ENCODE assay signal across 10 cellular contexts in the genomic region with DNA sequence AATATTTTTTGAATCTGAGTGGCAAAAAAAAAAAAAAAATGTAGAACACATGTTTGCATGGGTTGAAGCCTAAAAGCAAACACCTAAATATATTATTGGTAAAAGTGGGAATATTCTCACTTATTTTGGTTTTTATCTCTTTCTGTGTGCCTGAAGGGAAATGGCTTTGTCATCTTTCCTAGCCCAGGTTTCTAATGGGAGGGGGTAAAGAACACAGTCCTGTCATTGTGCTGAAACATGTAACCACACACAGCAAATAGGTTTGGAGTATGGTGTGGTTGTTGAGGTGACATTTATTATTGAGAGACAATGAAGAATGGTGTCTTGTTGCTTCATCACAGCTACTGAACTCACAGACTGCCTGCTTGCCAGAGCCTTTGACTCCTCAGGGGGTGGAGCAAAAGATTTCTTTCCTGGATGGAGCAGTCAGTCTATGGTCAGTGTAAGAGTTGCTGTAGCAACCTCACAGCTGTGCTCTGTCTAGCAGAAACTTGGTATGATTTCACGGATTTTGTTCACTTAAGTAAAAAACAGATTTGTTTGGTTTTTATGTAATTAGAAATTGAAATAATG.
A peak's percentile ranks its signal among the peaks of the same experiment; 100 is the strongest.
DNase-seq lines count a peak whose midpoint lies in the region; ATAC-seq, FAIRE-seq and TF ChIP-seq lines count a peak whose summit lies in the region.
"Had no signal": no experiment of that assay in that cellular context is flagged by ENCODE, and none has a peak within 500 bp of the region (broad histone marks: within the 10 kb centered on the region; RNA-seq: fewer than 3 reads in every experiment).

No MANE protein-coding gene starts in this region.

- CTCF ChIA-PET in activated CD4-positive, alpha-beta T cell treated with anti-CD3 and anti-CD28 coated beads, Interleukin-2, amount 10 ng/mL, durations not matched to agents 7 days and 5 days (lab: Charles Lee) = interaction anchor here (0.6 to 1.2 kb wide), 3 partner anchors 22 to 1225 kb away, joined by 3 to 6 read pairs (median 3); no protein-coding TSS in a partner anchor

- ATAC-seq in pancreas (peak in 3 of 4 donors; percentile 75 to 94 (median 87)), HG03439 (IDR thresholded peaks at IDR 0.05; ENCODE audit: unreplicated experiment) (no peak), HG03457 (IDR thresholded peaks at IDR 0.05; ENCODE audit: unreplicated experiment) (no peak)

- no peaks in the 10 kb centered on the region for H3K27me3 ChIP-seq in pancreas
- H3K27me3 ChIP-seq: Peyer's patch had no signal

- H3K4me1 ChIP-seq in pancreas = no peaks in the 10 kb centered on the region

- H3K4me3 ChIP-seq in fibroblast of pulmonary artery (replicated peaks; ENCODE audit: low read depth, low read length) = no peak overlapping the region
- no peak overlapping the region for H3K4me3 ChIP-seq in pancreas
- H3K4me3 ChIP-seq: Peyer's patch had no signal

- 50 to 64% methylated on average over 1 of the region's 1 CpG for WGBS in pancreas, 2 donors

- no peaks in the 10 kb centered on the region for H3K9me3 Mint-ChIP-seq in activated CD4-positive, alpha-beta T cell treated with anti-CD3 and anti-CD28 coated beads, Interleukin-2, amount 10 ng/mL, durations not matched to agents 7 days and 5 days

- POLR2A ChIA-PET in activated CD4-positive, alpha-beta T cell treated with anti-CD3 and anti-CD28 coated beads, Interleukin-2, amount 10 ng/mL, durations not matched to agents 7 days and 5 days (lab: Charles Lee) = interaction anchor here (0.6 kb wide), 1 partner anchor 1044 kb away, joined by 3 read pairs; no protein-coding TSS in a partner anchor

- H3K36me3 Mint-ChIP-seq in activated CD4-positive, alpha-beta T cell treated with anti-CD3 and anti-CD28 coated beads, Interleukin-2, amount 10 ng/mL, durations not matched to agents 7 days and 5 days (ENCODE audit: low read depth) = peaks cover 3% of the 10 kb centered on the region
- H3K36me3 Mint-ChIP-seq: activated naive CD8-positive, alpha-beta T cell had no signal

- intact Hi-C loops in pancreas (cut with DNase I) = no loop called here

- DNase-seq in HCEC 1CT (peak; percentile 54), OCI-M1 (lab: John Stamatoyannopoulos, UW) (peak; percentile 54), fibroblast of pulmonary artery (ENCODE audit: low read depth) (peak; percentile 88), pancreas (no peak), ecto neural progenitor cell (ENCODE audit: low spot score) (no peak)
- no peak for DNase-seq in activated CD4-positive, alpha-beta T cell treated with anti-CD3 and anti-CD28 coated beads, Interleukin-2, amount 10 ng/mL, durations not matched to agents 7 days and 5 days

- peaks cover 0 to 5% (median 0%) of the 10 kb centered on the region in 3 donors for H3K36me3 ChIP-seq in pancreas

- H3K27ac ChIP-seq in pancreas = no peak overlapping the region
- H3K27ac ChIP-seq: Peyer's patch had no signal

- H3K4me1 Mint-ChIP-seq in activated CD4-positive, alpha-beta T cell treated with anti-CD3 and anti-CD28 coated beads, Interleukin-2, amount 10 ng/mL, durations not matched to agents 7 days and 5 days = peaks cover 10% of the 10 kb centered on the region

- H3K9me3 ChIP-seq in pancreas = no peaks in the 10 kb centered on the region
- H3K9me3 ChIP-seq: Peyer's patch had no signal

- no peak for FAIRE-seq in pancreas (lab: Jason Lieb, UNC)

- TF ChIP-seq CTCF in fibroblast of pulmonary artery (IDR thresholded peaks at IDR 0.05; ENCODE audit: low read length, missing control alignments) (no peak), pancreas (IDR thresholded peaks at IDR 0.05) (no peak)

- no peaks in the 10 kb centered on the region for H3K27me3 Mint-ChIP-seq in activated CD4-positive, alpha-beta T cell treated with anti-CD3 and anti-CD28 coated beads, Interleukin-2, amount 10 ng/mL, durations not matched to agents 7 days and 5 days
- H3K27me3 Mint-ChIP-seq: activated naive CD8-positive, alpha-beta T cell had no signal

- H3K4me3 Mint-ChIP-seq in activated CD4-positive, alpha-beta T cell treated with anti-CD3 and anti-CD28 coated beads, Interleukin-2, amount 10 ng/mL, durations not matched to agents 7 days and 5 days = no peak overlapping the region
- H3K4me3 Mint-ChIP-seq: activated naive CD8-positive, alpha-beta T cell had no signal

- H3K27ac Mint-ChIP-seq in activated CD4-positive, alpha-beta T cell treated with anti-CD3 and anti-CD28 coated beads, Interleukin-2, amount 10 ng/mL, durations not matched to agents 7 days and 5 days = no peak overlapping the region
- H3K27ac Mint-ChIP-seq: activated naive CD8-positive, alpha-beta T cell had no signal

Comparison
In these comparisons a context has a peak if more than half of its experiments do, and no peak if none do; other contexts are left out.
1. DNase-seq: peak in HCEC 1CT (single experiment), OCI-M1 (single experiment) and fibroblast of pulmonary artery (single experiment); none in pancreas (0 of 6), activated CD4-positive, alpha-beta T cell treated with anti-CD3 and anti-CD28 coated beads, Interleukin-2, amount 10 ng/mL, durations not matched to agents 7 days and 5 days (single experiment) and ecto neural progenitor cell (single experiment).
2. ATAC-seq: peak in pancreas (3 of 4); none in HG03439 (single experiment) and HG03457 (single experiment).